In the genomic region with DNA sequence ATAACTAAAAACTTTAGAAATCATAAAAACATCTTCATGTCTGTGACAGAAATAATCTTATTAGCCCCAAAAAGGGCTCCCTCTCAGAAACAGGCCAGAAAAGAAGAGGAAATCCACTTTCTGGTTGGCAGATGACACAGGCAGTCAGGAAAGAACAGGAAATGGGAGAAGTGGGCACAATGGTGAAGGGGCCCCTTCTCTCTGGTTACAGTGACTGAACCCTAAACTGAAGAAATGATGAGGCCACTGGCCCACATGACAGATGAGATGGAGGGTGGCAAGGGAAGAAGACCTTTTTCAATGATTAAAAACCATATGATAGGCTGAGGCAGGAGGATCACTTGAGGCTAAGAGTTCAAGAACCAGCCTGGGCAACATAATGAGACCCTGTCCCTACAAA, we compare ENCODE assay signal across 1 cellular context.
TF ChIP-seq lines count a peak whose summit lies in the region.

No MANE protein-coding gene starts in this region.

TF ChIP-seq in SK-N-SH treated with all-trans-retinoic acid at 6 μM for 48 hours, 23 proteins besides CTCF, POLR2A, EP300 and RAD21 (continued from another document):
- TF ChIP-seq BACH2 (CRISPR knock-in tag; IDR thresholded peaks at IDR 0.05; ENCODE audit: borderline replicate concordance): no peak
- TF ChIP-seq, protein P1, sequence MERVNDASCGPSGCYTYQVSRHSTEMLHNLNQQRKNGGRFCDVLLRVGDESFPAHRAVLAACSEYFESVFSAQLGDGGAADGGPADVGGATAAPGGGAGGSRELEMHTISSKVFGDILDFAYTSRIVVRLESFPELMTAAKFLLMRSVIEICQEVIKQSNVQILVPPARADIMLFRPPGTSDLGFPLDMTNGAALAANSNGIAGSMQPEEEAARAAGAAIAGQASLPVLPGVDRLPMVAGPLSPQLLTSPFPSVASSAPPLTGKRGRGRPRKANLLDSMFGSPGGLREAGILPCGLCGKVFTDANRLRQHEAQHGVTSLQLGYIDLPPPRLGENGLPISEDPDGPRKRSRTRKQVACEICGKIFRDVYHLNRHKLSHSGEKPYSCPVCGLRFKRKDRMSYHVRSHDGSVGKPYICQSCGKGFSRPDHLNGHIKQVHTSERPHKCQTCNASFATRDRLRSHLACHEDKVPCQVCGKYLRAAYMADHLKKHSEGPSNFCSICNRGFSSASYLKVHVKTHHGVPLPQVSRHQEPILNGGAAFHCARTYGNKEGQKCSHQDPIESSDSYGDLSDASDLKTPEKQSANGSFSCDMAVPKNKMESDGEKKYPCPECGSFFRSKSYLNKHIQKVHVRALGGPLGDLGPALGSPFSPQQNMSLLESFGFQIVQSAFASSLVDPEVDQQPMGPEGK (CRISPR knock-in tag; IDR thresholded peaks at IDR 0.05; ENCODE audit: borderline replicate concordance): no peak
